18 cellular contexts compared by ENCODE assay signal in genomic region chr14:30751646-30752416, GRCh38.
DNase-seq lines count a peak whose midpoint lies in the region; ATAC-seq and TF ChIP-seq lines count a peak whose summit lies in the region.
"Had no signal": no experiment of that assay in that cellular context is flagged by ENCODE, and none has a peak within 500 bp of the region (broad histone marks: within the 10 kb centered on the region; RNA-seq: fewer than 3 reads in every experiment).

No MANE protein-coding gene starts in this region.

- no peaks in the 10 kb centered on the region for H3K36me3 ChIP-seq in brain microvascular endothelial cell (replicated peaks)
- H3K36me3 ChIP-seq: neutrophil, right lobe of liver, upper lobe of right lung had no signal

- no peak overlapping the region for H3K27ac ChIP-seq in brain microvascular endothelial cell
- H3K27ac ChIP-seq: neutrophil, PC-9, right lobe of liver, upper lobe of right lung had no signal

- H3K4me3 ChIP-seq in GM12864 (ENCODE audit: low read depth, low read length): no peak overlapping the region
- H3K4me3 ChIP-seq in brain microvascular endothelial cell (ENCODE audit: low read depth, low read length): no peak overlapping the region
- H3K4me3 ChIP-seq: PC-9, right lobe of liver, upper lobe of right lung had no signal

- intact Hi-C loops in left colon (cut with DNase I, micrococcal nuclease): no loop called here

- TF ChIP-seq CTCF in GM12864 (IDR thresholded peaks at IDR 0.05; ENCODE audit: low read depth, low read length, missing control alignments) (peak; percentile 31), brain microvascular endothelial cell (IDR thresholded peaks at IDR 0.05; ENCODE audit: low read depth, low read length, missing control alignments) (no peak)

- H3K27me3 ChIP-seq in brain microvascular endothelial cell (replicated peaks): no peaks in the 10 kb centered on the region
- H3K27me3 ChIP-seq: neutrophil, right lobe of liver, upper lobe of right lung had no signal

- peak; percentile 44 for ATAC-seq in left colon
- ATAC-seq in HG02852 (IDR thresholded peaks at IDR 0.05; ENCODE audit: unreplicated experiment): no peak
- ATAC-seq: stimulated activated memory B cell treated with anti-CD40 and anti-IgM and Interleukin-4, amounts not matched to agents 10 μg/mL and 1 μg/mL and 100 μg/mL, for 72 hours; upper lobe of right lung had no signal

- in situ Hi-C loops in brain microvascular endothelial cell (cut with HindIII; ENCODE audit: low pct_ligation_motif_present, low sequenced_read_pairs): no loop called here

- DNase-seq in NCI-H524 (lab: John Stamatoyannopoulos, UW) (peak; percentile 43 to 49), NCI-H524 treated with DMSO at 0.1 percent for 48 hours (lab: John Stamatoyannopoulos, UW) (no peak), GM12864 (ENCODE audit: low read depth) (no peak), NCI-H460 (ENCODE audit: extremely low read depth, low read depth) (peak; percentile 64), left colon (no peak), OCI-M1 (lab: John Stamatoyannopoulos, UW) (no peak), brain microvascular endothelial cell (no peak)
- DNase-seq: activated CD4-positive, CD25-positive, alpha-beta regulatory T cell; activated naive CD8-positive, alpha-beta T cell treated with anti-CD3 and anti-CD28 coated beads, Interleukin-2, amount 10 ng/mL, durations not matched to agents 7 days and 5 days; foreskin fibroblast; NCI-H2171 treated with DMSO at 0.1 percent for 48 hours; PC-9; right lobe of liver; SW 1271; upper lobe of right lung had no signal

Comparison
In these comparisons a context has a peak if more than half of its experiments do, and no peak if none do; other contexts are left out.
1. DNase-seq: peak in NCI-H524 (2 of 2) and NCI-H460 (single experiment); none in NCI-H524 treated with DMSO at 0.1 percent for 48 hours (single experiment), GM12864 (single experiment), left colon (0 of 2), OCI-M1 (single experiment) and brain microvascular endothelial cell (single experiment).